Comparison of ENCODE assay signal across 1 cellular context in the genomic region with DNA sequence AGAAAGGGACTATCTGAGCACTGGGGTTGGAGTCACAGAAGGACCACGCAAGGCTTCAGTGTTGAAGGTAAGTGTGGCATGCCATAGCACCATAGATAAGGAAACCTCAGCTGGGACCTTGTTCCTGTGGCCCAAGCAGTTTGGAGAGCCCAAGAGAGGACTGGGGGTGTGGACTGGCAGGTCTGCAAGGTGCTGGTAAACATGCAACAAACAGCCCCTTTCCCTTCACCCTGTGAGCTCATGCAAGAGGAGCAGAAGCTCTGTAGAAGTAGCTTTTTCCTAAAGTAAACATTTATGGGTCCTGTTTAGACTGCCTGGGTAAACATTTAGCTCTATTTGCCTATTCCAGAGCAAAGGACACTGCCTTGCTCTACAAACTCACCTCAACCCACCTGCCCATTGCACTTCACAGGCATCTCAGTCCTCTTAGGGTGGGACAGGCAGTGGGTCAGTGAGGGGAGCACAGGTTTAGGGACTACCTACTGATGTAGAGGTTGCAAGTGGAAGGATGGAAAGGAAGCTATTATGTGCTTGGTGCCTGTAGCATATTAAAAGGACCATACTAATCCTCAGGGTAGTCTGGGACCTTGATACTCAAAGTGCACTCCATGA.
TF ChIP-seq lines count a peak whose summit lies in the region.

No MANE protein-coding gene starts in this region.

TF ChIP-seq in liver, 16 proteins besides CTCF, POLR2A, EP300 and RAD21 (continued from another document):
- TF ChIP-seq, protein P1, sequence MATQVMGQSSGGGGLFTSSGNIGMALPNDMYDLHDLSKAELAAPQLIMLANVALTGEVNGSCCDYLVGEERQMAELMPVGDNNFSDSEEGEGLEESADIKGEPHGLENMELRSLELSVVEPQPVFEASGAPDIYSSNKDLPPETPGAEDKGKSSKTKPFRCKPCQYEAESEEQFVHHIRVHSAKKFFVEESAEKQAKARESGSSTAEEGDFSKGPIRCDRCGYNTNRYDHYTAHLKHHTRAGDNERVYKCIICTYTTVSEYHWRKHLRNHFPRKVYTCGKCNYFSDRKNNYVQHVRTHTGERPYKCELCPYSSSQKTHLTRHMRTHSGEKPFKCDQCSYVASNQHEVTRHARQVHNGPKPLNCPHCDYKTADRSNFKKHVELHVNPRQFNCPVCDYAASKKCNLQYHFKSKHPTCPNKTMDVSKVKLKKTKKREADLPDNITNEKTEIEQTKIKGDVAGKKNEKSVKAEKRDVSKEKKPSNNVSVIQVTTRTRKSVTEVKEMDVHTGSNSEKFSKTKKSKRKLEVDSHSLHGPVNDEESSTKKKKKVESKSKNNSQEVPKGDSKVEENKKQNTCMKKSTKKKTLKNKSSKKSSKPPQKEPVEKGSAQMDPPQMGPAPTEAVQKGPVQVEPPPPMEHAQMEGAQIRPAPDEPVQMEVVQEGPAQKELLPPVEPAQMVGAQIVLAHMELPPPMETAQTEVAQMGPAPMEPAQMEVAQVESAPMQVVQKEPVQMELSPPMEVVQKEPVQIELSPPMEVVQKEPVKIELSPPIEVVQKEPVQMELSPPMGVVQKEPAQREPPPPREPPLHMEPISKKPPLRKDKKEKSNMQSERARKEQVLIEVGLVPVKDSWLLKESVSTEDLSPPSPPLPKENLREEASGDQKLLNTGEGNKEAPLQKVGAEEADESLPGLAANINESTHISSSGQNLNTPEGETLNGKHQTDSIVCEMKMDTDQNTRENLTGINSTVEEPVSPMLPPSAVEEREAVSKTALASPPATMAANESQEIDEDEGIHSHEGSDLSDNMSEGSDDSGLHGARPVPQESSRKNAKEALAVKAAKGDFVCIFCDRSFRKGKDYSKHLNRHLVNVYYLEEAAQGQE (IDR thresholded peaks at IDR 0.05) = no peak
- TF ChIP-seq FOXA2 (IDR thresholded peaks at IDR 0.05) = peak; percentile 59
- TF ChIP-seq EGR1 (IDR thresholded peaks at IDR 0.05; ENCODE audit: low read depth in 2 of 2) = no peak
- TF ChIP-seq RXRA (IDR thresholded peaks at IDR 0.05) = peak; percentile 58 to 61
- TF ChIP-seq FOXA1 (IDR thresholded peaks at IDR 0.05) = no peak
- peak; percentile 20 for TF ChIP-seq ZBTB33 (IDR thresholded peaks at IDR 0.05)
- no peak for TF ChIP-seq NR2F2 (IDR thresholded peaks at IDR 0.05)
- TF ChIP-seq ATF3 (IDR thresholded peaks at IDR 0.05) = no peak
- TF ChIP-seq MAX (IDR thresholded peaks at IDR 0.05) = no peak
- TF ChIP-seq HNF4G (IDR thresholded peaks at IDR 0.05) = no peak
- no peak for TF ChIP-seq YY1 (IDR thresholded peaks at IDR 0.05)
